Comparison of ENCODE assay signal across 14 cellular contexts in the genomic region with DNA sequence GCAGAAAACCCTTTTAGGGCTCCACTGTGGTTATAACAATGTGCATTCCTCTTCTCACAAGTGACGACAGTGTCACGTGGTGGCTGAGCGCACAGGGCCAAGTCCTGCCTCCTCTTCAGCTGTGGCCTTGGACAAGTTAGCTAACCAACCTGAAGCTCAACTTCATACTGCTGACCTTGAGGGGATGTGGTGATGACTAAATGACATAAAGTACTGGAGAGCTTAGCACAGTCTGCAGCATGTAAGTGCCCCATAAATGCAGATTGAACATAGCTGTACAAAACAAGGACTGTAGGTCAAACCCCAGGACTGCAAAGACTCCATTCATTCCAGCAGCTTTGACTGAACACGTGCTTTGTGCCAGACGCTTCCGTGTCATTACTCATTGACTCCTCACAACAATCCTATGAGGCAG. TPM values are rescaled to one million over a fixed set of nuclear protein-coding genes. Genes with fewer than 3 reads are reported as not detected.
A peak's percentile ranks its signal among the peaks of the same experiment; 100 is the strongest.
DNase-seq lines count a peak whose midpoint lies in the region; ATAC-seq and TF ChIP-seq lines count a peak whose summit lies in the region.
"Had no signal": no experiment of that assay in that cellular context is flagged by ENCODE, and none has a peak within 500 bp of the region (broad histone marks: within the 10 kb centered on the region; RNA-seq: fewer than 3 reads in every experiment).

No MANE protein-coding gene starts in this region.

- H3K36me3 ChIP-seq in PC-3 (ENCODE audit: low read depth, low read length) (no peaks in the 10 kb centered on the region), esophagus squamous epithelium (no peaks in the 10 kb centered on the region), mucosa of descending colon (ENCODE audit: low read depth) (no peaks in the 10 kb centered on the region)
- H3K36me3 ChIP-seq: SJSA1 had no signal

- no peak overlapping the region for H2AFZ ChIP-seq in PC-3 (ENCODE audit: low read length)

- intact Hi-C loops in PC-3 (cut with micrococcal nuclease): loop anchor here (2.0 kb wide), 1 partner anchor 22 kb away; no protein-coding TSS in a partner anchor
- intact Hi-C loops in esophagus squamous epithelium (cut with DNase I): no loop called here
- intact Hi-C loops in mucosa of descending colon (cut with DNase I, micrococcal nuclease): no loop called here

- H4K20me1 ChIP-seq in PC-3 (ENCODE audit: low read length): no peaks in the 10 kb centered on the region

- H3K79me2 ChIP-seq in PC-3 (ENCODE audit: low read length): no peaks in the 10 kb centered on the region

- POLR2A ChIA-PET in PC-3 (lab: Charles Lee; ENCODE audit: unreplicated experiment): interaction anchor here (0.6 kb wide), 1 partner anchor 197 kb away, joined by 4 read pairs; no protein-coding TSS in a partner anchor

- BruUV-seq in PC-3 (replicated peaks; lab: Mats Ljungman, UMichigan): no TSS peak

- DNase-seq in AG09309 (ENCODE audit: low read depth) (peak; percentile 32), PC-3 (peak; percentile 95), esophagus squamous epithelium (lab: John Stamatoyannopoulos, UW) (no peak), mucosa of descending colon (no peak), GDM1 (lab: John Stamatoyannopoulos, UW) (no peak)
- DNase-seq in activated naive CD4-positive, alpha-beta T cell treated with anti-CD3 and anti-CD28 coated beads, Interleukin-2, amount 50 U/mL, for 16 hours: no peak
- DNase-seq: activated T-cell treated with anti-CD3 and anti-CD28 coated beads, Interleukin-2, amount 50 U/mL, for 72 hours; NCI-H524 treated with DMSO at 0.1 percent for 48 hours; small intestine had no signal

- H3K9ac ChIP-seq in PC-3 (ENCODE audit: low read length): peak overlapping the region; percentile 85

- no peak overlapping the region for H3K4me3 ChIP-seq in AG09309 (ENCODE audit: control insufficient read depth, low read depth, low read length)
- H3K4me3 ChIP-seq in PC-3 (ENCODE audit: low read length): no peak overlapping the region
- no peak overlapping the region for H3K4me3 ChIP-seq in esophagus squamous epithelium
- no peak overlapping the region for H3K4me3 ChIP-seq in mucosa of descending colon
- H3K4me3 ChIP-seq: SJSA1 had no signal

- CTCF ChIA-PET in PC-3 (lab: Charles Lee): interaction anchor here (0.6 to 2.1 kb wide), 2 partner anchors 10 to 135 kb away, joined by 3 to 8 read pairs; no protein-coding TSS in a partner anchor

- TF ChIP-seq POLR2A in esophagus squamous epithelium (IDR thresholded peaks at IDR 0.05): no peak

- peak overlapping the region; percentile 79 for H3K4me2 ChIP-seq in PC-3 (ENCODE audit: low read length)

- TF ChIP-seq CTCF in AG09309 (IDR thresholded peaks at IDR 0.05; ENCODE audit: control insufficient read depth, insufficient read depth, low read depth, low read length, missing control alignments) (no peak), PC-3 (conservative IDR thresholded peaks at IDR 0.05; ENCODE audit: low read depth, low read length) (no peak), esophagus squamous epithelium (IDR thresholded peaks at IDR 0.05) (no peak), mucosa of descending colon (IDR thresholded peaks at IDR 0.05) (no peak)

- peaks cover 4% of the 10 kb centered on the region for H3F3A ChIP-seq in PC-3 (ENCODE audit: low read length, unreplicated experiment)

- H3K27ac ChIP-seq in PC-3 (ENCODE audit: low read length) (peak overlapping the region; percentile 100), esophagus squamous epithelium (peak overlapping the region; percentile 75 to 91 (median 81))
- H3K27ac ChIP-seq: SJSA1 had no signal

- H3K4me1 ChIP-seq in PC-3 (ENCODE audit: insufficient read depth, low read length) (peaks cover 43% of the 10 kb centered on the region), esophagus squamous epithelium (peaks cover 12 to 82% (median 14%) of the 10 kb centered on the region in 3 donors), mucosa of descending colon (ENCODE audit: low read depth) (no peaks in the 10 kb centered on the region)
- H3K4me1 ChIP-seq: SJSA1 had no signal

- no peaks in the 10 kb centered on the region for H3K9me3 ChIP-seq in PC-3 (ENCODE audit: low read length)
- H3K9me3 ChIP-seq in esophagus squamous epithelium: no peaks in the 10 kb centered on the region
- no peaks in the 10 kb centered on the region for H3K9me3 ChIP-seq in mucosa of descending colon
- H3K9me3 ChIP-seq: SJSA1 had no signal

- ATAC-seq in PC-3: peak; percentile 51
- peak; percentile 29 for ATAC-seq in mucosa of descending colon
- no peak for ATAC-seq in HG02759 (IDR thresholded peaks at IDR 0.05; ENCODE audit: unreplicated experiment)
- ATAC-seq in HG02981 (IDR thresholded peaks at IDR 0.05; ENCODE audit: unreplicated experiment): no peak
- ATAC-seq: activated T-cell treated with anti-CD3 and anti-CD28 coated beads, Interleukin-2, amount 50 U/mL, for 72 hours had no signal

- no peaks in the 10 kb centered on the region for H3K9me2 ChIP-seq in PC-3 (replicated peaks; ENCODE audit: low read length)

- 41 to 58% methylated on average over 3 to 6 of the region's 6 CpGs for WGBS in esophagus squamous epithelium, 2 donors

- H3K27me3 ChIP-seq in PC-3 (ENCODE audit: low read length): no peaks in the 10 kb centered on the region
- no peaks in the 10 kb centered on the region for H3K27me3 ChIP-seq in esophagus squamous epithelium
- H3K27me3 ChIP-seq: SJSA1 had no signal

RNA-seq across cellular contexts. Expression of a gene that starts 20.1 kb away (rescaled TPM):
- total RNA-seq in PC-3 (2014; rRNA removed) (not detected in 2 replicates), esophagus squamous epithelium (under 1 TPM in 1 of 4 donors, not detected in 3; 0.19 TPM), mucosa of descending colon (under 1 TPM in 2 of 3 donors, not detected in 1; 0.24 to 0.98 TPM)
- total RNA-seq: B cell, SJSA1, ureter had no signal

RNA-seq across cellular contexts. Expression of a gene that starts 36.4 kb away (rescaled TPM):
- total RNA-seq in PC-3 (2014; rRNA removed): 13.5 and 21.2 TPM in 2 replicates
- 10 to 100 TPM; 45.8 to 64.9 (median 58.1) TPM for total RNA-seq in esophagus squamous epithelium
- total RNA-seq in mucosa of descending colon: 10 to 100 TPM; 19.7 to 33.4 (median 27.2) TPM

Comparison
In these comparisons a context has a peak if more than half of its experiments do, and no peak if none do; other contexts are left out.
1. DNase-seq: peak in AG09309 (single experiment) and PC-3 (single experiment); none in esophagus squamous epithelium (single experiment), mucosa of descending colon (0 of 3), GDM1 (single experiment) and activated naive CD4-positive, alpha-beta T cell treated with anti-CD3 and anti-CD28 coated beads, Interleukin-2, amount 50 U/mL, for 16 hours (single experiment).
2. ATAC-seq: peak in PC-3 (single experiment) and mucosa of descending colon (single experiment); none in HG02759 (single experiment) and HG02981 (single experiment).